In genomic region chr16:2124377-2124693, GRCh38 we compare ENCODE assay signal across 9 cellular contexts. TPM values are rescaled to one million over a fixed set of nuclear protein-coding genes. Genes with fewer than 3 reads are reported as not detected.
A peak's percentile ranks its signal among the peaks of the same experiment; 100 is the strongest.
DNase-seq lines count a peak whose midpoint lies in the region; ATAC-seq, FAIRE-seq and TF ChIP-seq lines count a peak whose summit lies in the region.
"Not testable (repeated sequence)": the region's sequence is repeated elsewhere in the genome, so short reads cannot be mapped to it uniquely, and the experiment has no call there.
"Had no signal": no experiment of that assay in that cellular context is flagged by ENCODE, and none has a peak within 500 bp of the region (broad histone marks: within the 10 kb centered on the region; RNA-seq: fewer than 3 reads in every experiment).

No MANE protein-coding gene starts in this region.

- not testable (repeated sequence) for DNase-seq in AG04449 (ENCODE audit: low read depth, low spot score); colonic mucosa; foreskin keratinocyte; left lung
- DNase-seq in pancreas, result peak in 1 of 6 donors; percentile 65

- POLR2A ChIA-PET in AG04449 (lab: Yijun Ruan, JAX), result not testable (repeated sequence)

- intact Hi-C loops in colonic mucosa (cut with DNase I); left lung (cut with DNase I); pancreas (cut with DNase I): not testable (repeated sequence)

- FAIRE-seq in pancreas (lab: Jason Lieb, UNC), result not testable (repeated sequence)

- H3K9ac ChIP-seq in HUES48 (ENCODE audit: low read depth, low read length) (peak overlapping the region; percentile 22; the same call in 1 of the 2 replicates), colonic mucosa (ENCODE audit: low read depth in 2 of 2, low read length in 2 of 2) (peak overlapping the region in 1 of 2 donors; percentile 43)

- H3K27ac ChIP-seq in HUES48 (ENCODE audit: low read depth, low read length), result peak overlapping the region; percentile 91
- peak overlapping the region; percentile 81 for H3K27ac ChIP-seq in colonic mucosa
- H3K27ac ChIP-seq in foreskin keratinocyte, result peak overlapping the region; percentile 81
- H3K27ac ChIP-seq in left lung, result peak overlapping the region; percentile 80 to 82
- peak overlapping the region in 3 of 4 donors; percentile 9 to 66 (median 22) for H3K27ac ChIP-seq in pancreas
- peak overlapping the region; percentile 92 for H3K27ac ChIP-seq in temporal lobe (ENCODE audit: low read depth, low read length)

- CTCF ChIA-PET in AG04449 (lab: Yijun Ruan, JAX), result not testable (repeated sequence)

- not testable (repeated sequence) for TF ChIP-seq CTCF in AG04449 (IDR thresholded peaks at IDR 0.05; ENCODE audit: insufficient read depth, low read length, missing control alignments); colonic mucosa (IDR thresholded peaks at IDR 0.05); foreskin keratinocyte (conservative IDR thresholded peaks at IDR 0.05); left lung (IDR thresholded peaks at IDR 0.05); pancreas (IDR thresholded peaks at IDR 0.05)

- H3K4me3 ChIP-seq in AG04449 (ENCODE audit: low read depth, low read length) (peak overlapping the region; percentile 42), colonic mucosa (peak overlapping the region; percentile 11), left lung (peak overlapping the region in 1 of 2 donors; percentile 10)
- H3K4me3 ChIP-seq in HUES48 (ENCODE audit: low read depth, low read length); pancreas: not testable (repeated sequence)

- not testable (repeated sequence) for H3K4me1 ChIP-seq in HUES48 (ENCODE audit: control insufficient read depth, insufficient read depth, low read length); colonic mucosa; pancreas
- H3K4me1 ChIP-seq in foreskin keratinocyte (peaks cover 13% of the 10 kb centered on the region), left lung (peaks cover 24 to 44% of the 10 kb centered on the region in 2 donors)

- not testable (repeated sequence) for H3K36me3 ChIP-seq in HUES48 (ENCODE audit: control insufficient read depth, insufficient read depth, low read length); colonic mucosa; left lung; pancreas

- not testable (repeated sequence) for H3K27me3 ChIP-seq in HUES48 (ENCODE audit: control insufficient read depth, insufficient read depth, low read length); colonic mucosa; foreskin keratinocyte; pancreas
- H3K27me3 ChIP-seq in left lung, result peaks cover 0 to 10% of the 10 kb centered on the region in 2 donors

- ATAC-seq in SK-N-SH treated with all-trans-retinoic acid at 6 μM for 48 hours, result peak; percentile 17
- ATAC-seq in foreskin keratinocyte, left lung: not testable (repeated sequence)
- ATAC-seq in pancreas, result peak in 1 of 4 donors; percentile 2

- WGBS in pancreas, 2 donors, result 57 to 69% methylated on average over 9 to 11 of the region's 11 CpGs

- not testable (repeated sequence) for H3K9me3 ChIP-seq in HUES48 (ENCODE audit: control insufficient read depth, insufficient read depth, low read length); colonic mucosa; left lung; pancreas

RNA-seq across cellular contexts. Expression of gene PKD1, which starts 11.4 kb away (rescaled TPM):
- total RNA-seq in colonic mucosa (10 to 100 TPM; 48.2 to 83.5 TPM), foreskin keratinocyte (36.7 and 46.5 TPM in 2 replicates), left lung (10 to 100 TPM; 63.2 to 73.5 TPM), pancreas (10 to 100 TPM; 29.8 to 50.5 (median 39.5) TPM), temporal lobe (77.7 TPM)
- polyA plus RNA-seq in foreskin keratinocyte (16.8 and 19.7 TPM in 2 replicates), pancreas (100 to 1,000 TPM in 1 of 2 donors, 10 to 100 TPM in 1; 68.6 to 127 TPM)

RNA-seq across cellular contexts. Expression of gene RAB26, which starts 24.1 kb away (rescaled TPM):
- total RNA-seq in colonic mucosa, result 10 to 100 TPM; 18.2 to 24.5 TPM
- total RNA-seq in foreskin keratinocyte, result 0.42 and 0.44 TPM in 2 replicates
- 0.49 and 0.72 TPM in 2 replicates for polyA plus RNA-seq in foreskin keratinocyte
- under 1 TPM; 0.73 to 0.84 TPM for total RNA-seq in left lung
- total RNA-seq in pancreas, result 10 to 100 TPM; 19.2 to 36.8 (median 28.4) TPM
- polyA plus RNA-seq in pancreas, result 100 to 1,000 TPM; 161 to 255 TPM
- total RNA-seq in temporal lobe, result 4.4 TPM
- total RNA-seq: A172 had no signal

RNA-seq across cellular contexts. Expression of gene TRAF7, which starts 31.2 kb away (rescaled TPM):
- total RNA-seq in colonic mucosa (100 to 1,000 TPM; 102 to 131 TPM), foreskin keratinocyte (86.0 and 89.7 TPM in 2 replicates), left lung (10 to 100 TPM; 69.5 to 88.1 TPM), pancreas (10 to 100 TPM; 25.3 to 45.1 (median 40.8) TPM), temporal lobe (29.7 TPM)
- polyA plus RNA-seq in foreskin keratinocyte (62.1 and 69.0 TPM in 2 replicates), pancreas (10 to 100 TPM; 24.5 to 30.1 TPM)

Comparison
In these comparisons a context has a peak if more than half of its experiments do, and no peak if none do; other contexts are left out.
1. H3K27ac ChIP-seq: peak in every context shown above with its lines; median percentile 92 in temporal lobe; 91 in HUES48; 81 in colonic mucosa; 81 in foreskin keratinocyte; 81 in left lung; 22 in pancreas.